In genomic region chr21:34846601-34847112, GRCh38 we compare ENCODE assay signal across 8 cellular contexts.
DNase-seq lines count a peak whose midpoint lies in the region; ATAC-seq and TF ChIP-seq lines count a peak whose summit lies in the region.
"Had no signal": no experiment of that assay in that cellular context is flagged by ENCODE, and none has a peak within 500 bp of the region (broad histone marks: within the 10 kb centered on the region; RNA-seq: fewer than 3 reads in every experiment).

No MANE protein-coding gene starts in this region.

- H3K9me3 Mint-ChIP-seq in WTC11: peaks cover 4% of the 10 kb centered on the region; the same call in 1 of the 2 replicates
- no peaks in the 10 kb centered on the region for H3K9me3 Mint-ChIP-seq in stimulated activated naive B cell treated with anti-CD40 and anti-IgM and Interleukin-4, amounts not matched to agents 10 μg/mL and 1 μg/mL and 100 μg/mL, for 72 hours

- no peak for TF ChIP-seq CTCF in WTC11 (IDR thresholded peaks at IDR 0.05)

- no peaks in the 10 kb centered on the region for H3K27me3 Mint-ChIP-seq in WTC11 (ENCODE audit: low read depth)
- no peaks in the 10 kb centered on the region for H3K27me3 Mint-ChIP-seq in stimulated activated naive B cell treated with anti-CD40 and anti-IgM and Interleukin-4, amounts not matched to agents 10 μg/mL and 1 μg/mL and 100 μg/mL, for 72 hours

- H3K27ac Mint-ChIP-seq in WTC11: no peak overlapping the region
- peak overlapping the region; percentile 83 for H3K27ac Mint-ChIP-seq in stimulated activated naive B cell treated with anti-CD40 and anti-IgM and Interleukin-4, amounts not matched to agents 10 μg/mL and 1 μg/mL and 100 μg/mL, for 72 hours

- H3K4me1 Mint-ChIP-seq in WTC11: peaks cover 36% of the 10 kb centered on the region
- H3K4me1 Mint-ChIP-seq in stimulated activated naive B cell treated with anti-CD40 and anti-IgM and Interleukin-4, amounts not matched to agents 10 μg/mL and 1 μg/mL and 100 μg/mL, for 72 hours: peaks cover 37 to 54% of the 10 kb centered on the region in 2 donors

- ATAC-seq in WTC11 (peak; percentile 85), GM21717 (IDR thresholded peaks at IDR 0.05; ENCODE audit: unreplicated experiment) (no peak)
- ATAC-seq in stimulated activated naive B cell treated with anti-CD40 and anti-IgM and Interleukin-4, amounts not matched to agents 10 μg/mL and 1 μg/mL and 100 μg/mL, for 72 hours (replicated peaks): no peak

- H3K36me3 Mint-ChIP-seq in WTC11: no peaks in the 10 kb centered on the region
- peaks cover 51 to 63% of the 10 kb centered on the region in 2 donors for H3K36me3 Mint-ChIP-seq in stimulated activated naive B cell treated with anti-CD40 and anti-IgM and Interleukin-4, amounts not matched to agents 10 μg/mL and 1 μg/mL and 100 μg/mL, for 72 hours

- POLR2A ChIA-PET in WTC11 (lab: Charles Lee): no interaction called here

- H3K4me3 Mint-ChIP-seq in WTC11: no peak overlapping the region
- H3K4me3 Mint-ChIP-seq in stimulated activated naive B cell treated with anti-CD40 and anti-IgM and Interleukin-4, amounts not matched to agents 10 μg/mL and 1 μg/mL and 100 μg/mL, for 72 hours: no peak overlapping the region

- peak; percentile 78 for DNase-seq in HT1080 (ENCODE audit: low read depth)
- no peak for DNase-seq in WTC11 (ENCODE audit: low spot score)
- peak; percentile 61 for DNase-seq in iPS-NIHi11 (ENCODE audit: low spot score)
- DNase-seq in stimulated activated naive B cell treated with anti-CD40 and anti-IgM and Interleukin-4, amounts not matched to agents 10 μg/mL and 1 μg/mL and 100 μg/mL, for 72 hours: no peak
- no peak for DNase-seq in cerebellum (ENCODE audit: low spot score)
- no peak for DNase-seq in stimulated activated CD4-positive, alpha-beta T cell treated with anti-CD3 and anti-CD28 coated beads, Interleukin-15, amount 100 ng/mL, for 24 hours
- DNase-seq: dorsolateral prefrontal cortex had no signal

- CTCF ChIA-PET in WTC11 (lab: Charles Lee): interaction anchor here (1.0 to 1.7 kb wide), 3 partner anchors 11 to 101 kb away, joined by 3 to 8 read pairs (median 8); no protein-coding TSS in a partner anchor

TF ChIP-seq in WTC11, 78 proteins besides CTCF, POLR2A, EP300 and RAD21:
- TF ChIP-seq, protein P1, sequence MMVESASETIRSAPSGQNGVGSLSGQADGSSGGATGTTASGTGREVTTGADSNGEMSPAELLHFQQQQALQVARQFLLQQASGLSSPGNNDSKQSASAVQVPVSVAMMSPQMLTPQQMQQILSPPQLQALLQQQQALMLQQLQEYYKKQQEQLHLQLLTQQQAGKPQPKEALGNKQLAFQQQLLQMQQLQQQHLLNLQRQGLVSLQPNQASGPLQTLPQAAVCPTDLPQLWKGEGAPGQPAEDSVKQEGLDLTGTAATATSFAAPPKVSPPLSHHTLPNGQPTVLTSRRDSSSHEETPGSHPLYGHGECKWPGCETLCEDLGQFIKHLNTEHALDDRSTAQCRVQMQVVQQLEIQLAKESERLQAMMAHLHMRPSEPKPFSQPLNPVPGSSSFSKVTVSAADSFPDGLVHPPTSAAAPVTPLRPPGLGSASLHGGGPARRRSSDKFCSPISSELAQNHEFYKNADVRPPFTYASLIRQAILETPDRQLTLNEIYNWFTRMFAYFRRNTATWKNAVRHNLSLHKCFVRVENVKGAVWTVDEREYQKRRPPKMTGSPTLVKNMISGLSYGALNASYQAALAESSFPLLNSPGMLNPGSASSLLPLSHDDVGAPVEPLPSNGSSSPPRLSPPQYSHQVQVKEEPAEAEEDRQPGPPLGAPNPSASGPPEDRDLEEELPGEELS (CRISPR knock-in tag; IDR thresholded peaks at IDR 0.05): no peak
- TF ChIP-seq ZNF138 (CRISPR knock-in tag; conservative IDR thresholded peaks at IDR 0.05): no peak
- no peak for TF ChIP-seq ELF4 (CRISPR knock-in tag; IDR thresholded peaks at IDR 0.05; ENCODE audit: low read depth)
- TF ChIP-seq, protein P2, sequence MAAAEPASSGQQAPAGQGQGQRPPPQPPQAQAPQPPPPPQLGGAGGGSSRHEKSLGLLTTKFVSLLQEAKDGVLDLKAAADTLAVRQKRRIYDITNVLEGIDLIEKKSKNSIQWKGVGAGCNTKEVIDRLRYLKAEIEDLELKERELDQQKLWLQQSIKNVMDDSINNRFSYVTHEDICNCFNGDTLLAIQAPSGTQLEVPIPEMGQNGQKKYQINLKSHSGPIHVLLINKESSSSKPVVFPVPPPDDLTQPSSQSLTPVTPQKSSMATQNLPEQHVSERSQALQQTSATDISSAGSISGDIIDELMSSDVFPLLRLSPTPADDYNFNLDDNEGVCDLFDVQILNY (CRISPR knock-in tag; IDR thresholded peaks at IDR 0.05): no peak
- TF ChIP-seq, protein P3, sequence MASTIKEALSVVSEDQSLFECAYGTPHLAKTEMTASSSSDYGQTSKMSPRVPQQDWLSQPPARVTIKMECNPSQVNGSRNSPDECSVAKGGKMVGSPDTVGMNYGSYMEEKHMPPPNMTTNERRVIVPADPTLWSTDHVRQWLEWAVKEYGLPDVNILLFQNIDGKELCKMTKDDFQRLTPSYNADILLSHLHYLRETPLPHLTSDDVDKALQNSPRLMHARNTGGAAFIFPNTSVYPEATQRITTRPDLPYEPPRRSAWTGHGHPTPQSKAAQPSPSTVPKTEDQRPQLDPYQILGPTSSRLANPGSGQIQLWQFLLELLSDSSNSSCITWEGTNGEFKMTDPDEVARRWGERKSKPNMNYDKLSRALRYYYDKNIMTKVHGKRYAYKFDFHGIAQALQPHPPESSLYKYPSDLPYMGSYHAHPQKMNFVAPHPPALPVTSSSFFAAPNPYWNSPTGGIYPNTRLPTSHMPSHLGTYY (CRISPR knock-in tag; IDR thresholded peaks at IDR 0.05): no peak
- TF ChIP-seq ZNF121 (CRISPR knock-in tag; IDR thresholded peaks at IDR 0.05): no peak
- no peak for TF ChIP-seq GRHL2 (CRISPR knock-in tag; IDR thresholded peaks at IDR 0.05; ENCODE audit: insufficient replicate concordance, severe bottlenecking)
- TF ChIP-seq FOXP1 (CRISPR knock-in tag; IDR thresholded peaks at IDR 0.05; ENCODE audit: borderline replicate concordance): no peak
- TF ChIP-seq PRRX2 (CRISPR knock-in tag; IDR thresholded peaks at IDR 0.05): no peak
- no peak for TF ChIP-seq RELA (CRISPR knock-in tag; IDR thresholded peaks at IDR 0.05; ENCODE audit: borderline replicate concordance)

Comparison
In these comparisons a context has a peak if more than half of its experiments do, and no peak if none do; other contexts are left out.
1. DNase-seq: peak in HT1080 (single experiment) and iPS-NIHi11 (single experiment); none in WTC11 (single experiment), stimulated activated naive B cell treated with anti-CD40 and anti-IgM and Interleukin-4, amounts not matched to agents 10 μg/mL and 1 μg/mL and 100 μg/mL, for 72 hours (single experiment), cerebellum (single experiment) and stimulated activated CD4-positive, alpha-beta T cell treated with anti-CD3 and anti-CD28 coated beads, Interleukin-15, amount 100 ng/mL, for 24 hours (single experiment).